In genomic region chr2:233084488-233084887, GRCh38 we compare ENCODE assay signal across 8 cellular contexts. TPM values are rescaled to one million over a fixed set of nuclear protein-coding genes. Genes with fewer than 3 reads are reported as not detected.
DNase-seq lines count a peak whose midpoint lies in the region; ATAC-seq and TF ChIP-seq lines count a peak whose summit lies in the region.

No MANE protein-coding gene starts in this region.

- no peaks in the 10 kb centered on the region for H4K20me1 ChIP-seq in DOHH2 (ENCODE audit: control insufficient read depth, insufficient read depth, low read depth, low read length)
- no peaks in the 10 kb centered on the region for H4K20me1 ChIP-seq in KMS-11 (ENCODE audit: insufficient read depth)

- ATAC-seq in body of pancreas (peak; percentile 43), GM19351 (IDR thresholded peaks at IDR 0.05; ENCODE audit: unreplicated experiment) (no peak), GM18502 (IDR thresholded peaks at IDR 0.05; ENCODE audit: poor library complexity, unreplicated experiment) (no peak)

- no peaks in the 10 kb centered on the region for H3K9me2 ChIP-seq in DOHH2 (replicated peaks; ENCODE audit: control insufficient read depth, low read length)

- DNase-seq in body of pancreas (peak in 3 of 4 donors; percentile 25 to 76 (median 31)), NCI-H187 (lab: John Stamatoyannopoulos, UW) (no peak), GM19238 (ENCODE audit: insufficient read length, low spot score) (no peak)

- H2AFZ ChIP-seq in KMS-11 (ENCODE audit: low read depth): no peak overlapping the region

- H3K4me2 ChIP-seq in DOHH2 (ENCODE audit: low read length) (peak overlapping the region; percentile 84), KMS-11 (peak overlapping the region; percentile 94; the same call in 1 of the 2 replicates)

- H3K36me3 ChIP-seq in DOHH2 (ENCODE audit: control insufficient read depth, low read length) (peaks cover 73% of the 10 kb centered on the region), KMS-11 (ENCODE audit: insufficient read depth) (no peaks in the 10 kb centered on the region), body of pancreas (replicated peaks in 1 of 2; ENCODE audit: insufficient read depth in 1 of 2, low read depth in 2 of 2) (no peaks in the 10 kb centered on the region), muscle layer of duodenum (ENCODE audit: control insufficient read depth in 1 of 2, insufficient read depth in 2 of 2, low read length in 2 of 2) (no peaks in the 10 kb centered on the region)

- H3K27me3 ChIP-seq in DOHH2 (ENCODE audit: control insufficient read depth, low read length): no peaks in the 10 kb centered on the region
- H3K27me3 ChIP-seq in KMS-11 (ENCODE audit: insufficient read depth, low read depth): no peaks in the 10 kb centered on the region
- H3K27me3 ChIP-seq in body of pancreas: no peaks in the 10 kb centered on the region
- no peaks in the 10 kb centered on the region for H3K27me3 ChIP-seq in muscle layer of duodenum (ENCODE audit: low read depth, low read length)

- H3K4me1 ChIP-seq in DOHH2 (ENCODE audit: control insufficient read depth, low read length) (peaks cover 94% of the 10 kb centered on the region), KMS-11 (ENCODE audit: low read depth, poor library complexity, severe bottlenecking) (peaks cover 72% of the 10 kb centered on the region), body of pancreas (peaks cover 4% of the 10 kb centered on the region), muscle layer of duodenum (ENCODE audit: control insufficient read depth in 1 of 2, insufficient read depth in 2 of 2, low read length in 2 of 2) (peaks cover 5 to 7% of the 10 kb centered on the region in 2 donors)

- TF ChIP-seq CTCF in DOHH2 (IDR thresholded peaks at IDR 0.05; ENCODE audit: low read depth, low read length, poor library complexity, severe bottlenecking) (no peak), KMS-11 (conservative IDR thresholded peaks at IDR 0.05; ENCODE audit: low read depth, low read length) (no peak), body of pancreas (IDR thresholded peaks at IDR 0.05) (no peak)

- H3K27ac ChIP-seq in DOHH2 (ENCODE audit: low read depth, low read length) (peak overlapping the region; percentile 97), KMS-11 (peak overlapping the region; percentile 90; the same call in 1 of the 2 replicates), body of pancreas (peak overlapping the region in 2 of 4 donors; percentile 56 to 73), muscle layer of duodenum (ENCODE audit: low read length) (peak overlapping the region; percentile 12)

- peaks cover 34% of the 10 kb centered on the region for H3F3A ChIP-seq in DOHH2 (ENCODE audit: control insufficient read depth, insufficient read depth)

- TF ChIP-seq POLR2A in body of pancreas (IDR thresholded peaks at IDR 0.05): peak in 1 of 3 donors; percentile 29

- H3K9ac ChIP-seq in KMS-11: no peak overlapping the region

- peaks cover 75% of the 10 kb centered on the region for H3K79me2 ChIP-seq in DOHH2 (ENCODE audit: control insufficient read depth, low read length)
- 0 out of 2 replicates have a peak, but pooled peaks cover 12% of the 10 kb centered on the region for H3K79me2 ChIP-seq in KMS-11 (ENCODE audit: insufficient read depth, low read depth)

- peak overlapping the region; percentile 64 for H3K4me3 ChIP-seq in DOHH2 (ENCODE audit: low read length)
- no peak overlapping the region for H3K4me3 ChIP-seq in KMS-11 (IDR thresholded peaks at IDR 0.05; ENCODE audit: insufficient read depth, low read depth, low read length)
- no peak overlapping the region for H3K4me3 ChIP-seq in body of pancreas
- H3K4me3 ChIP-seq in muscle layer of duodenum (ENCODE audit: low read depth in 1 of 2, low read length in 2 of 2): no peak overlapping the region

- H3K9me3 ChIP-seq in DOHH2 (ENCODE audit: control insufficient read depth, insufficient read depth, low read length) (no peaks in the 10 kb centered on the region), body of pancreas (no peaks in the 10 kb centered on the region), muscle layer of duodenum (ENCODE audit: control insufficient read depth in 1 of 2, low read length in 2 of 2) (no peaks in the 10 kb centered on the region)

- WGBS in body of pancreas, 2 donors: 36 to 78% methylated on average over 13 of the region's 13 CpGs

- intact Hi-C loops in body of pancreas (cut with DNase I): no loop called here

RNA-seq across cellular contexts. Expression of gene INPP5D, which starts 24.3 kb away (rescaled TPM):
- 1 to 10 TPM in 1 of 2 donors, under 1 TPM in 1; 0.99 to 8.8 TPM for total RNA-seq in body of pancreas

RNA-seq across cellular contexts. Expression of gene NEU2, which starts 52.0 kb away (rescaled TPM):
- not detected for total RNA-seq in body of pancreas

Comparison
In these comparisons a context has a peak if more than half of its experiments do, and no peak if none do; other contexts are left out.
1. DNase-seq: peak in body of pancreas (3 of 4); none in NCI-H187 (0 of 2) and GM19238 (single experiment).